Comparison of ENCODE assay signal across 8 cellular contexts in genomic region chr12:116277393-116278258, GRCh38. TPM values are rescaled to one million over a fixed set of nuclear protein-coding genes. Genes with fewer than 3 reads are reported as not detected.
DNase-seq lines count a peak whose midpoint lies in the region; ATAC-seq and TF ChIP-seq lines count a peak whose summit lies in the region.

MED13L (minus strand) TSS chr12:116277693; CDS start chr12:116277131, 562 bp downstream.

- H3K4me3 ChIP-seq in GM08714 (ENCODE audit: low read length) = peak within 1 kb of the TSS; percentile 79
- peak within 1 kb of the TSS; percentile 89 for H3K4me3 ChIP-seq in HFF-Myc (replicated peaks; ENCODE audit: low read depth, low read length)
- peak within 1 kb of the TSS; percentile 87 for H3K4me3 ChIP-seq in parathyroid adenoma (ENCODE audit: low read depth, low read length)
- H3K4me3 ChIP-seq in thyroid gland (replicated peaks in 1 of 3) = peak within 1 kb of the TSS; percentile 13 to 91 (median 49)

- peaks cover 24% of the 10 kb centered on the region for H3K79me2 ChIP-seq in parathyroid adenoma

- H3K9ac ChIP-seq in parathyroid adenoma = peak within 1 kb of the TSS; percentile 54

- H3K36me3 ChIP-seq in parathyroid adenoma (ENCODE audit: control insufficient read depth, insufficient read depth, low read length) (no peaks in the 10 kb centered on the region), thyroid gland (no peaks in the 10 kb centered on the region)

- TF ChIP-seq POLR2A in thyroid gland (IDR thresholded peaks at IDR 0.05) = peak in 1 of 2 donors; percentile 55

- DNase-seq in HFF-Myc (ENCODE audit: extremely low read depth, low read depth) = no peak
- peak; percentile 88 for DNase-seq in NAMALWA (ENCODE audit: low spot score)
- peak; percentile 80 for DNase-seq in SW480 (ENCODE audit: low spot score)
- DNase-seq in activated naive CD8-positive, alpha-beta T cell treated with anti-CD3 and anti-CD28 coated beads, Interleukin-2, amount 50 U/mL, for 16 hours (ENCODE audit: low read depth, low spot score) = peak; percentile 71
- DNase-seq in Right ventricle myocardium inferior (ENCODE audit: missing footprints) = peak; percentile 94
- DNase-seq in thyroid gland = peak; percentile 84 to 88

- WGBS in thyroid gland, 2 donors = 0 to 1% methylated on average over 7 to 58 of the region's 119 CpGs

- H3K9me3 ChIP-seq in parathyroid adenoma (ENCODE audit: control insufficient read depth, low read length) (no peaks in the 10 kb centered on the region), thyroid gland (no peaks in the 10 kb centered on the region)

- H3K4me1 ChIP-seq in parathyroid adenoma = peaks cover 9% of the 10 kb centered on the region
- H3K4me1 ChIP-seq in thyroid gland = peaks cover 22% of the 10 kb centered on the region in 2 donors

- no peak for TF ChIP-seq CTCF in HFF-Myc (IDR thresholded peaks at IDR 0.05; ENCODE audit: low read depth, low read length, missing control alignments)
- no peak for TF ChIP-seq CTCF in parathyroid adenoma (IDR thresholded peaks at IDR 0.05)
- TF ChIP-seq CTCF in thyroid gland (IDR thresholded peaks at IDR 0.05) = peak in 3 of 6 experiments; percentile 23 to 71 (median 42)

- no peaks in the 10 kb centered on the region for H3K27me3 ChIP-seq in parathyroid adenoma (ENCODE audit: control insufficient read depth, insufficient read depth, low read length)
- no peaks in the 10 kb centered on the region for H3K27me3 ChIP-seq in thyroid gland

- intact Hi-C loops in Right ventricle myocardium inferior (cut with DNase I) (loop anchor here (1.0 to 5.0 kb wide), 3 partner anchors 81 to 322 kb away; no protein-coding TSS in a partner anchor), thyroid gland (cut with DNase I) (loop anchor here (5.0 kb wide), 1 partner anchor 320 kb away; no protein-coding TSS in a partner anchor)

- peak within 1 kb of the TSS; percentile 58 for H3K27ac ChIP-seq in parathyroid adenoma
- peak within 1 kb of the TSS; percentile 79 to 93 (median 90) for H3K27ac ChIP-seq in thyroid gland

- peak within 1 kb of the TSS; percentile 80 for H2AFZ ChIP-seq in parathyroid adenoma

- ATAC-seq in Right ventricle myocardium inferior = peak; percentile 96

- peak within 1 kb of the TSS; percentile 84 for H3K4me2 ChIP-seq in parathyroid adenoma (ENCODE audit: low read length)

RNA-seq across cellular contexts. Expression of gene MED13L, which starts in this region (rescaled TPM):
- total RNA-seq in Right ventricle myocardium inferior (59.8 TPM), thyroid gland (100 to 1,000 TPM; 168 to 349 (median 246) TPM)
